Comparison of ENCODE assay signal across 7 cellular contexts in the genomic region with DNA sequence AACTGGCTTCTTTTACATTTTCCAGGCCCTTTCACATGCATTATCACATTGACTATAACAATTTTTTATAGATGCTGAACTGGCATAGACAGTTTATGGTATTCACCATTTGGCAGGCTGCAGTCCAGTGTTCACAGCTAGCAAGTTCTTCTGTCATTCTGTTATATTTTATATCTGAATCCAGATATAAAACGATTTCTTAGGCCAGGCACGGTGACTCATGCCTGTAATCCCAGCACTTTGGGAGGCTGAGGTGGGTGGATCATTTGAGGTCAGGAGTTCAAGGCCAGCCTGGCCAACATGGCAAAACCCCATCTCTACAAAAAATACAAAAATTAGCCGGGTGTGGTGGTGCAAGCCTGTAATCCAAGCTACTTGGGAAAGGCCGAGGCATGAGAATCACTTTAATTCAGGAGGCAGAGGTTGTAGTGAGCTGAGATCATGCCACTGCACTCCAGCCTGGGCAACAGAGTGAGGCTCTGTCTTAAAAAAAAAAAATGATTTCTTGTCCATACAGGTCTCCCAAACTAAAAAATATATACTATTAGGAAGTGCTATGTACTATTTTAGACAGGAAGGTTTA. TPM values are rescaled to one million over a fixed set of nuclear protein-coding genes. Genes with fewer than 3 reads are reported as not detected.
"Had no signal": no experiment of that assay in that cellular context is flagged by ENCODE, and none has a peak within 500 bp of the region (broad histone marks: within the 10 kb centered on the region; RNA-seq: fewer than 3 reads in every experiment).

No MANE protein-coding gene starts in this region.

RNA-seq across cellular contexts. Expression of a gene that starts 7.3 kb away (rescaled TPM):
- total RNA-seq: activated CD8-positive, alpha-beta T cell treated with anti-CD3 and anti-CD28 coated beads, Interleukin-2, amount 10 ng/mL, durations not matched to agents 7 days and 5 days; activated naive CD8-positive, alpha-beta T cell treated with anti-CD3 and anti-CD28 coated beads, Interleukin-2, amount 10 ng/mL, durations not matched to agents 7 days and 5 days; HepG2; PC-3; SK-MEL-5; T-helper 17 cell had no signal
- polyA plus RNA-seq: HepG2 had no signal

RNA-seq across cellular contexts. Expression of a gene that starts 39.4 kb away (rescaled TPM):
- total RNA-seq: activated CD8-positive, alpha-beta T cell treated with anti-CD3 and anti-CD28 coated beads, Interleukin-2, amount 10 ng/mL, durations not matched to agents 7 days and 5 days; activated naive CD8-positive, alpha-beta T cell treated with anti-CD3 and anti-CD28 coated beads, Interleukin-2, amount 10 ng/mL, durations not matched to agents 7 days and 5 days; HepG2; PC-3; SK-MEL-5; T-helper 17 cell; WTC11 had no signal
- polyA plus RNA-seq: HepG2 had no signal
